ENCODE assay signal across 17 cellular contexts in the genomic region with DNA sequence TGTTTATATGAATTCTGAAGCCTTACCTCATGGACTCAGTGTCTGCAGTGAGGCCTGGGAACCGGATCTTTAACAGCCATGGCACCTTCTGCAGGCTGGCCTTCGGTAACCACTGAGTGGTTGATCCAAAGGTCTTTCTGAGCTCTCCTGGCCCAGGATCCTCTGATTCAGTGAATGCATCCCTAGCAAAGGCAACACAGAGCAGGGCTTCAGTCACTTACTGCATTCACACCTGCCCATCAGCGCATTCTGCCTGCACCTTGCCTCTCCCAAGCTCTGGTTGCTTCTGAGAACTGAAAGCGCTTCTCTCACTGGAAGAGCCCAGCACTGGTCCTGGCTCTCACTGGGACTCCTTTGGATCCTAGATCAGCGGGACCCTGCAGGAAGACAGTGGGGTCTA. TPM values are rescaled to one million over a fixed set of nuclear protein-coding genes. Genes with fewer than 3 reads are reported as not detected.
A peak's percentile ranks its signal among the peaks of the same experiment; 100 is the strongest.
DNase-seq lines count a peak whose midpoint lies in the region; ATAC-seq and TF ChIP-seq lines count a peak whose summit lies in the region.
"Had no signal": no experiment of that assay in that cellular context is flagged by ENCODE, and none has a peak within 500 bp of the region (broad histone marks: within the 10 kb centered on the region; RNA-seq: fewer than 3 reads in every experiment).

No MANE protein-coding gene starts in this region.

- 81% methylated on average over 5 of the region's 5 CpGs; no CpG with 5 or more reads in 1 of the 2 donors for WGBS in transverse colon (ENCODE audit: low coverage in 1 of 2), 2 donors

- TF ChIP-seq EP300 in transverse colon (IDR thresholded peaks at IDR 0.05; ENCODE audit: low read depth): no peak

- H3K9ac ChIP-seq in colonic mucosa (ENCODE audit: low read depth in 2 of 2, low read length in 2 of 2): no peak overlapping the region
- H3K9ac ChIP-seq in rectal smooth muscle tissue (ENCODE audit: low read length): no peak overlapping the region
- H3K9ac ChIP-seq in Karpas-422 (ENCODE audit: low read length): no peak overlapping the region

- H3K27me3 ChIP-seq in colonic mucosa (no peaks in the 10 kb centered on the region), rectal smooth muscle tissue (ENCODE audit: control insufficient read depth, insufficient read depth, low read length) (no peaks in the 10 kb centered on the region), transverse colon (no peaks in the 10 kb centered on the region), Karpas-422 (ENCODE audit: low read length) (no peaks in the 10 kb centered on the region)
- H3K27me3 ChIP-seq: Peyer's patch had no signal

- H3K4me1 ChIP-seq in colonic mucosa (no peaks in the 10 kb centered on the region), rectal smooth muscle tissue (ENCODE audit: control insufficient read depth, insufficient read depth, low read length) (peaks cover 7% of the 10 kb centered on the region), transverse colon (peaks cover 0 to 12% (median 3%) of the 10 kb centered on the region in 4 donors), Karpas-422 (ENCODE audit: low read length) (no peaks in the 10 kb centered on the region)
- H3K4me1 ChIP-seq: BE2C had no signal

- intact Hi-C loops in colonic mucosa (cut with DNase I) (no loop called here), left cardiac atrium (cut with DNase I) (no loop called here), transverse colon (cut with DNase I; ENCODE audit: low total_unique reads) (no loop called here)

- DNase-seq in colonic mucosa (peak; percentile 15), left cardiac atrium (no peak), transverse colon (no peak), substantia nigra (lab: John Stamatoyannopoulos, UW) (no peak), Karpas-422 (no peak)
- no peak for DNase-seq in stimulated activated naive CD8-positive, alpha-beta T cell treated with anti-CD3 and anti-CD28 coated beads, Interleukin-15, Interleukin-2, amounts not matched to agents 100 U/mL and 50 U/mL, for 24 hours
- DNase-seq: BE2C; CD4-positive, alpha-beta memory T cell; H9; Kasumi-1; NCI-H1105 treated with DMSO at 0.1 percent for 48 hours; NCI-H1930; NCI-H2171 treated with DMSO at 0.1 percent for 48 hours; NCI-H510A treated with DMSO at 0.1 percent for 48 hours; Peyer's patch; SHP77 treated with DMSO at 0.1 percent for 48 hours had no signal

- H3K79me2 ChIP-seq in Karpas-422 (ENCODE audit: low read length): no peaks in the 10 kb centered on the region

- no peak for TF ChIP-seq POLR2A in transverse colon (IDR thresholded peaks at IDR 0.05)

- H3K9me3 ChIP-seq in colonic mucosa: no peaks in the 10 kb centered on the region
- no peaks in the 10 kb centered on the region for H3K9me3 ChIP-seq in transverse colon
- H3K9me3 ChIP-seq in Karpas-422 (ENCODE audit: low read length): no peaks in the 10 kb centered on the region
- H3K9me3 ChIP-seq: BE2C, Peyer's patch had no signal

- in situ Hi-C loops in transverse colon (cut with MboI; ENCODE audit: low pct_ligation_motif_present in 1 of 4, low pct_unique_long_range_greater_than_20kb in 1 of 4, low sequenced_read_pairs in 3 of 4): loop anchor here in 3 of 4 donors (10.0 to 25.0 kb wide), 4 partner anchors 169 to 927 kb away; partner anchors contain the start of gene CSTL1 (in 1 of the 3)

- no peaks in the 10 kb centered on the region for H4K20me1 ChIP-seq in Karpas-422 (ENCODE audit: insufficient read depth, low read depth, low read length)

- H3K4me3 ChIP-seq in colonic mucosa: no peak overlapping the region
- no peak overlapping the region for H3K4me3 ChIP-seq in rectal smooth muscle tissue (ENCODE audit: low read length)
- no peak overlapping the region for H3K4me3 ChIP-seq in transverse colon
- H3K4me3 ChIP-seq in Karpas-422 (ENCODE audit: low read length): no peak overlapping the region
- H3K4me3 ChIP-seq: Peyer's patch had no signal

- peak; percentile 30 to 35 for ATAC-seq in left cardiac atrium
- no peak for ATAC-seq in stimulated activated naive CD8-positive, alpha-beta T cell treated with anti-CD3 and anti-CD28 coated beads, Interleukin-15, Interleukin-2, amounts not matched to agents 100 U/mL and 50 U/mL, for 24 hours

- H3K9me2 ChIP-seq in Karpas-422 (replicated peaks; ENCODE audit: insufficient read depth, low read length): no peaks in the 10 kb centered on the region

- H3K27ac ChIP-seq in colonic mucosa (no peak overlapping the region), rectal smooth muscle tissue (ENCODE audit: low read depth, low read length) (peak overlapping the region; percentile 34), transverse colon (peak overlapping the region; percentile 36 to 53 (median 48)), substantia nigra (ENCODE audit: low read depth, low read length, poor library complexity, severe bottlenecking) (no peak overlapping the region), Karpas-422 (ENCODE audit: low read length) (no peak overlapping the region)

- TF ChIP-seq CTCF in colonic mucosa (IDR thresholded peaks at IDR 0.05) (no peak), transverse colon (IDR thresholded peaks at IDR 0.05) (no peak)

- H3K4me2 ChIP-seq in Karpas-422 (ENCODE audit: low read depth, low read length, poor library complexity, severe bottlenecking): no peak overlapping the region

- no peak overlapping the region for H2AFZ ChIP-seq in Karpas-422 (ENCODE audit: low read length)

- no peaks in the 10 kb centered on the region for H3K36me3 ChIP-seq in colonic mucosa
- no peaks in the 10 kb centered on the region for H3K36me3 ChIP-seq in rectal smooth muscle tissue (ENCODE audit: control insufficient read depth, insufficient read depth, low read length)
- H3K36me3 ChIP-seq in transverse colon: no peaks in the 10 kb centered on the region
- no peaks in the 10 kb centered on the region for H3K36me3 ChIP-seq in Karpas-422 (ENCODE audit: insufficient read depth, low read length)
- H3K36me3 ChIP-seq: BE2C, Peyer's patch had no signal

RNA-seq across cellular contexts. Expression of gene CST9, which starts 8.4 kb away (rescaled TPM):
- total RNA-seq in colonic mucosa: not detected
- not detected for total RNA-seq in left cardiac atrium
- not detected for total RNA-seq in transverse colon
- not detected in 2 replicates for total RNA-seq in Karpas-422 (2014; rRNA removed; shearing (Covaris generic); ENCODE audit: low replicate concordance)
- total RNA-seq: CD4-positive, alpha-beta memory T cell; H9; Peyer's patch had no signal

RNA-seq across cellular contexts. Expression of gene CST3, which starts 23.6 kb away (rescaled TPM):
- total RNA-seq in colonic mucosa (100 to 1,000 TPM; 606 to 666 TPM), left cardiac atrium (1,000 to 10,000 TPM in 1 of 2 donors, 100 to 1,000 TPM in 1; 940 to 1,205 TPM), transverse colon (1,000 to 10,000 TPM in 2 of 4 donors, 100 to 1,000 TPM in 2; 607 to 1,755 (median 1,289) TPM)
- not detected in 2 replicates for total RNA-seq in Karpas-422 (2014; rRNA removed; shearing (Covaris generic); ENCODE audit: low replicate concordance)

RNA-seq across cellular contexts. Expression of gene CST9L, which starts 45.9 kb away (rescaled TPM):
- total RNA-seq in colonic mucosa (not detected), left cardiac atrium (not detected), transverse colon (not detected)
- total RNA-seq in Karpas-422 (2014; rRNA removed; shearing (Covaris generic); ENCODE audit: low replicate concordance): not detected in 2 replicates
- total RNA-seq: CD4-positive, alpha-beta memory T cell; H9; Peyer's patch had no signal

Comparison
In these comparisons a context has a peak if more than half of its experiments do, and no peak if none do; other contexts are left out.
1. H3K27ac ChIP-seq: peak in rectal smooth muscle tissue (single experiment) and transverse colon (4 of 4); none in colonic mucosa (single experiment), substantia nigra (single experiment) and Karpas-422 (single experiment).
2. RNA of gene CST3, which starts 23.6 kb away (total RNA-seq): 607 to 1,755 TPM in transverse colon, 940 to 1,205 TPM in left cardiac atrium and 606 to 666 TPM in colonic mucosa; not detected in Karpas-422; every median in the first group is over 100 times any median in the second.